Comparison of ENCODE assay signal across 8 cellular contexts in genomic region chr1:2205191-2205952, GRCh38. TPM values are rescaled to one million over a fixed set of nuclear protein-coding genes. Genes with fewer than 3 reads are reported as not detected.
DNase-seq lines count a peak whose midpoint lies in the region; ATAC-seq, FAIRE-seq and TF ChIP-seq lines count a peak whose summit lies in the region.

No MANE protein-coding gene starts in this region.

- no peaks in the 10 kb centered on the region for H3K36me3 ChIP-seq in CD4-positive, alpha-beta memory T cell (ENCODE audit: insufficient read depth, low read length)
- no peaks in the 10 kb centered on the region for H3K36me3 ChIP-seq in SJCRH30
- no peaks in the 10 kb centered on the region for H3K36me3 ChIP-seq in pancreas
- H3K36me3 ChIP-seq in upper lobe of left lung: no peaks in the 10 kb centered on the region

- H3K9me3 ChIP-seq in CD4-positive, alpha-beta memory T cell (ENCODE audit: control insufficient read depth in 1 of 2, low read length in 2 of 2): no peaks in the 10 kb centered on the region
- no peaks in the 10 kb centered on the region for H3K9me3 ChIP-seq in SJCRH30 (replicated peaks)
- H3K9me3 ChIP-seq in pancreas: no peaks in the 10 kb centered on the region
- no peaks in the 10 kb centered on the region for H3K9me3 ChIP-seq in upper lobe of left lung

- H3K27me3 ChIP-seq in CD4-positive, alpha-beta memory T cell (ENCODE audit: insufficient read depth, low read length): no peaks in the 10 kb centered on the region
- peaks cover 16% of the 10 kb centered on the region; the same call in 1 of the 2 replicates for H3K27me3 ChIP-seq in SJCRH30
- no peaks in the 10 kb centered on the region for H3K27me3 ChIP-seq in pancreas
- H3K27me3 ChIP-seq in upper lobe of left lung: no peaks in the 10 kb centered on the region

- H3K4me3 ChIP-seq in CD4-positive, alpha-beta memory T cell (ENCODE audit: low read length in 2 of 2): peak overlapping the region; percentile 6 to 47
- H3K4me3 ChIP-seq in SJCRH30: no peak overlapping the region
- peak overlapping the region in 3 of 4 donors; percentile 14 to 53 (median 44) for H3K4me3 ChIP-seq in pancreas
- peak overlapping the region; percentile 38 to 62 (median 56) for H3K4me3 ChIP-seq in upper lobe of left lung

- POLR2A ChIA-PET in CD4-positive, alpha-beta memory T cell (lab: Charles Lee; ENCODE audit: partially characterized antibody): interaction anchor here (0.9 to 6.7 kb wide), 8 partner anchors 10 to 380 kb away, joined by 3 to 50 read pairs (median 6); partner anchors contain the start of genes FAAP20, MORN1, RER1 and SKI

- H3K4me1 ChIP-seq in CD4-positive, alpha-beta memory T cell (ENCODE audit: insufficient read depth, low read length): peaks cover 26% of the 10 kb centered on the region
- H3K4me1 ChIP-seq in SJCRH30: peaks cover 41% of the 10 kb centered on the region
- peaks cover 15 to 24% (median 19%) of the 10 kb centered on the region in 3 donors for H3K4me1 ChIP-seq in pancreas
- H3K4me1 ChIP-seq in upper lobe of left lung: peaks cover 32 to 71% (median 49%) of the 10 kb centered on the region in 4 donors

- peak overlapping the region in 3 of 7 donors; percentile 35 to 79 (median 62) for H3K27ac Mint-ChIP-seq in CD4-positive, alpha-beta memory T cell
- no peak overlapping the region for H3K27ac Mint-ChIP-seq in activated naive CD4-positive, alpha-beta T cell treated with anti-CD3 and anti-CD28 coated beads, Interleukin-2, amount 50 U/mL, for 72 hours

- H3K4me1 Mint-ChIP-seq in CD4-positive, alpha-beta memory T cell: peaks cover 0 to 15% (median 3%) of the 10 kb centered on the region in 4 donors

- intact Hi-C loops in CD4-positive, alpha-beta memory T cell (cut with micrococcal nuclease): loop anchor here (1.0 to 2.0 kb wide), 7 partner anchors 10 to 341 kb away; partner anchors contain the start of genes MORN1, RER1 and TMEM52
- intact Hi-C loops in Right ventricle myocardium inferior (cut with DNase I): no loop called here
- intact Hi-C loops in pancreas (cut with DNase I): no loop called here

- peak overlapping the region; percentile 48 to 71 (median 68) for H3K4me3 Mint-ChIP-seq in CD4-positive, alpha-beta memory T cell

- CTCF ChIA-PET in CD4-positive, alpha-beta memory T cell (lab: Charles Lee; ENCODE audit: partially characterized antibody): interaction anchor here (1.3 to 2.2 kb wide), 2 partner anchors 10 to 176 kb away, joined by 3 to 7 read pairs; partner anchors contain the start of gene FAAP20

- peak in 1 of 4 donors; percentile 64 for TF ChIP-seq POLR2A in upper lobe of left lung (IDR thresholded peaks at IDR 0.05)

- ATAC-seq in GM19463 (IDR thresholded peaks at IDR 0.05; ENCODE audit: unreplicated experiment) (peak; percentile 63), Right ventricle myocardium inferior (peak; percentile 84), pancreas (peak; percentile 80 to 88 (median 86)), upper lobe of left lung (ENCODE audit: low FRiP score in 2 of 2) (peak; percentile 88 to 91)
- peak; percentile 84 to 88 for ATAC-seq in activated naive CD4-positive, alpha-beta T cell treated with anti-CD3 and anti-CD28 coated beads, Interleukin-2, amount 50 U/mL, for 72 hours

- 19 to 25% methylated on average over 68 to 81 of the region's 84 CpGs for WGBS in pancreas, 2 donors
- 0 to 49% methylated on average over 5 to 15 of the region's 84 CpGs for WGBS in upper lobe of left lung, 2 donors

- no peaks in the 10 kb centered on the region for H3K9me3 Mint-ChIP-seq in CD4-positive, alpha-beta memory T cell
- H3K9me3 Mint-ChIP-seq in activated naive CD4-positive, alpha-beta T cell treated with anti-CD3 and anti-CD28 coated beads, Interleukin-2, amount 50 U/mL, for 72 hours: no peaks in the 10 kb centered on the region

- peak; percentile 90 to 95 (median 91) for DNase-seq in CD4-positive, alpha-beta memory T cell
- peak in 73 of 76 experiments; percentile 6 to 97 (median 91) for DNase-seq in HUDEP-2 (lab: John Stamatoyannopoulos, UW; ENCODE audit: unreplicated experiment in 76 of 76)
- DNase-seq in SJCRH30: peak; percentile 95 to 96
- DNase-seq in activated naive CD4-positive, alpha-beta T cell treated with anti-CD3 and anti-CD28 coated beads, Interleukin-2, amount 50 U/mL, for 72 hours (ENCODE audit: low spot score in 2 of 2): peak; percentile 83 to 90
- DNase-seq in Right ventricle myocardium inferior (ENCODE audit: missing footprints): peak; percentile 99
- peak; percentile 94 to 99 (median 98) for DNase-seq in pancreas
- DNase-seq in upper lobe of left lung: peak; percentile 98 to 99

- TF ChIP-seq CTCF in pancreas (IDR thresholded peaks at IDR 0.05) (no peak), upper lobe of left lung (IDR thresholded peaks at IDR 0.05) (peak in 5 of 6 experiments; percentile 12 to 55 (median 30))

- TF ChIP-seq EP300 in upper lobe of left lung (IDR thresholded peaks at IDR 0.05): no peak

- no peak for FAIRE-seq in pancreas (lab: Jason Lieb, UNC)

- no peaks in the 10 kb centered on the region for H3K27me3 Mint-ChIP-seq in CD4-positive, alpha-beta memory T cell

- peak overlapping the region; percentile 38 for H3K27ac ChIP-seq in CD4-positive, alpha-beta memory T cell (ENCODE audit: low read depth, low read length)
- H3K27ac ChIP-seq in SJCRH30 (no peak overlapping the region), pancreas (peak overlapping the region; percentile 55 to 76 (median 72)), upper lobe of left lung (peak overlapping the region; percentile 81 to 90 (median 86))

- H3K36me3 Mint-ChIP-seq in CD4-positive, alpha-beta memory T cell: no peaks in the 10 kb centered on the region
- no peaks in the 10 kb centered on the region for H3K36me3 Mint-ChIP-seq in activated naive CD4-positive, alpha-beta T cell treated with anti-CD3 and anti-CD28 coated beads, Interleukin-2, amount 50 U/mL, for 72 hours

RNA-seq across cellular contexts. Expression of gene FAAP20, which starts 10.8 kb away (rescaled TPM):
- total RNA-seq in CD4-positive, alpha-beta memory T cell: 10 to 100 TPM; 38.4 to 40.8 TPM
- polyA plus RNA-seq in CD4-positive, alpha-beta memory T cell: 10 to 100 TPM; 54.2 to 58.9 TPM
- 58.0 and 61.7 TPM in 2 replicates for total RNA-seq in SJCRH30 (2014; rRNA removed; shearing (Covaris generic))
- total RNA-seq in activated naive CD4-positive, alpha-beta T cell treated with anti-CD3 and anti-CD28 coated beads, Interleukin-2, amount 50 U/mL, for 72 hours: 10 to 100 TPM; 59.1 to 66.9 TPM
- total RNA-seq in Right ventricle myocardium inferior: 43.9 TPM
- total RNA-seq in pancreas: 10 to 100 TPM; 17.2 to 35.9 (median 22.3) TPM
- 10 to 100 TPM; 56.1 to 75.6 TPM for polyA plus RNA-seq in pancreas
- total RNA-seq in upper lobe of left lung: 10 to 100 TPM; 26.7 to 88.0 (median 66.8) TPM

RNA-seq across cellular contexts. Expression of gene SKI, which starts 22.7 kb away (rescaled TPM):
- total RNA-seq in CD4-positive, alpha-beta memory T cell: 100 to 1,000 TPM in 1 of 2 experiments, 10 to 100 TPM in 1; 96.1 to 104 TPM
- under 1 TPM; 0.08 to 0.86 TPM for polyA plus RNA-seq in CD4-positive, alpha-beta memory T cell
- total RNA-seq in SJCRH30 (2014; rRNA removed; shearing (Covaris generic)): 12.8 and 13.1 TPM in 2 replicates
- 10 to 100 TPM; 26.6 to 43.8 TPM for total RNA-seq in activated naive CD4-positive, alpha-beta T cell treated with anti-CD3 and anti-CD28 coated beads, Interleukin-2, amount 50 U/mL, for 72 hours
- 38.5 TPM for total RNA-seq in Right ventricle myocardium inferior
- 10 to 100 TPM; 11.0 to 27.9 (median 16.2) TPM for total RNA-seq in pancreas
- 10 to 100 TPM in 1 of 2 donors, 1 to 10 TPM in 1; 8.6 to 12.1 TPM for polyA plus RNA-seq in pancreas
- 100 to 1,000 TPM in 3 of 6 donors, 10 to 100 TPM in 3; 57.3 to 108 (median 96.9) TPM for total RNA-seq in upper lobe of left lung

Comparison
In these comparisons a context has a peak if more than half of its experiments do, and no peak if none do; other contexts are left out.
1. CTCF ChIP-seq: peak in upper lobe of left lung (5 of 6); none in pancreas (0 of 4).
2. Peak in every context shown above with its lines, with median percentiles within 50 percentile points of each other: DNase-seq and ATAC-seq.